Comparison of ENCODE assay signal across 21 cellular contexts in genomic region chr4:31130930-31131329, GRCh38.
DNase-seq lines count a peak whose midpoint lies in the region; ATAC-seq and TF ChIP-seq lines count a peak whose summit lies in the region.
"Had no signal": no experiment of that assay in that cellular context is flagged by ENCODE, and none has a peak within 500 bp of the region (broad histone marks: within the 10 kb centered on the region; RNA-seq: fewer than 3 reads in every experiment).

No MANE protein-coding gene starts in this region.

- H3K36me3 Mint-ChIP-seq in glutamatergic neuron (ENCODE audit: unreplicated experiment) (no peaks in the 10 kb centered on the region), progenitor cell of endocrine pancreas (ENCODE audit: insufficient read depth) (no peaks in the 10 kb centered on the region)
- H3K36me3 Mint-ChIP-seq: CD14-positive monocyte; CD8-positive, alpha-beta memory T cell had no signal

- H3K36me3 ChIP-seq in cardiac muscle cell, result no peaks in the 10 kb centered on the region
- H3K36me3 ChIP-seq in effector memory CD4-positive, alpha-beta T cell (ENCODE audit: control insufficient read depth, insufficient read depth, low read length), result no peaks in the 10 kb centered on the region
- H3K36me3 ChIP-seq: BE2C; BLaER1 treated with 17β-estradiol and CSF1 and Interleukin-3, amounts not matched to agents 10 nM and 100 nM; HAP-1 had no signal

- H3K27me3 ChIP-seq in cardiac muscle cell (no peaks in the 10 kb centered on the region), right cardiac atrium (ENCODE audit: control insufficient read depth, insufficient read depth) (no peaks in the 10 kb centered on the region)
- no peaks in the 10 kb centered on the region for H3K27me3 ChIP-seq in effector memory CD4-positive, alpha-beta T cell (replicated peaks; ENCODE audit: control insufficient read depth, insufficient read depth, low read length, poor library complexity, severe bottlenecking)
- H3K27me3 ChIP-seq: BE2C; BLaER1 treated with 17β-estradiol and CSF1 and Interleukin-3, amounts not matched to agents 10 nM and 100 nM had no signal

- H3K27ac ChIP-seq in cardiac muscle cell, result peak overlapping the region; percentile 66
- H3K27ac ChIP-seq in right cardiac atrium (ENCODE audit: low read length), result no peak overlapping the region
- H3K27ac ChIP-seq in effector memory CD4-positive, alpha-beta T cell (ENCODE audit: insufficient read depth, low read length, poor library complexity, severe bottlenecking), result no peak overlapping the region
- H3K27ac ChIP-seq: A549; BLaER1 treated with 17β-estradiol and CSF1 and Interleukin-3, amounts not matched to agents 10 nM and 100 nM; GM23248 had no signal

- H3K27me3 Mint-ChIP-seq in glutamatergic neuron (ENCODE audit: unreplicated experiment) (no peaks in the 10 kb centered on the region), progenitor cell of endocrine pancreas (peaks cover 6% of the 10 kb centered on the region)
- H3K27me3 Mint-ChIP-seq: CD4-positive, alpha-beta T cell; CD8-positive, alpha-beta memory T cell had no signal

- intact Hi-C loops in right cardiac atrium (cut with DNase I), result no loop called here

- H3K4me3 ChIP-seq in cardiac muscle cell (no peak overlapping the region), right cardiac atrium (ENCODE audit: low read length) (no peak overlapping the region)
- H3K4me3 ChIP-seq in effector memory CD4-positive, alpha-beta T cell (ENCODE audit: insufficient read depth, low read depth, low read length, poor library complexity, severe bottlenecking), result no peak overlapping the region
- H3K4me3 ChIP-seq: A549; BLaER1 treated with 17β-estradiol and CSF1 and Interleukin-3, amounts not matched to agents 10 nM and 100 nM; GM23248; HAP-1 had no signal

- WGBS in right cardiac atrium, result 85% methylated on average over 3 of the region's 3 CpGs

- H3K4me3 Mint-ChIP-seq in glutamatergic neuron (ENCODE audit: unreplicated experiment), result peak overlapping the region; percentile 0
- peak overlapping the region; percentile 17 for H3K4me3 Mint-ChIP-seq in progenitor cell of endocrine pancreas (ENCODE audit: low read depth)
- H3K4me3 Mint-ChIP-seq: CD14-positive monocyte; CD4-positive, alpha-beta T cell; CD8-positive, alpha-beta memory T cell; HFFc6 had no signal

- ATAC-seq in right cardiac atrium, result no peak
- ATAC-seq: A549 had no signal

- H3K9me3 ChIP-seq in cardiac muscle cell (ENCODE audit: low read depth), result no peaks in the 10 kb centered on the region
- no peaks in the 10 kb centered on the region for H3K9me3 ChIP-seq in right cardiac atrium (ENCODE audit: control insufficient read depth, low read length)
- H3K9me3 ChIP-seq in effector memory CD4-positive, alpha-beta T cell (ENCODE audit: control insufficient read depth, low read length), result no peaks in the 10 kb centered on the region
- H3K9me3 ChIP-seq: A549; BE2C; BLaER1 treated with 17β-estradiol and CSF1 and Interleukin-3, amounts not matched to agents 10 nM and 100 nM; Caco-2; HAP-1 had no signal

- H3K27ac Mint-ChIP-seq in glutamatergic neuron (ENCODE audit: unreplicated experiment) (no peak overlapping the region), progenitor cell of endocrine pancreas (no peak overlapping the region)
- H3K27ac Mint-ChIP-seq: CD14-positive monocyte; CD4-positive, alpha-beta T cell; HFFc6 had no signal

- DNase-seq in cardiac muscle cell (ENCODE audit: low read depth in 1 of 2, low spot score in 1 of 2), result no peak
- no peak for DNase-seq in right cardiac atrium
- DNase-seq in glutamatergic neuron, result no peak
- no peak for DNase-seq in progenitor cell of endocrine pancreas (ENCODE audit: low spot score, unreplicated experiment)
- DNase-seq in COR-L47 (lab: John Stamatoyannopoulos, UW), result no peak
- no peak for DNase-seq in effector memory CD4-positive, alpha-beta T cell
- DNase-seq: 8988T; ACHN; AML-193; BE2C; Caco-2; CD4-positive, alpha-beta T cell; CD8-positive, alpha-beta memory T cell; DMS153; DND-41; GM23248; HFFc6 had no signal

- TF ChIP-seq CTCF in cardiac muscle cell (IDR thresholded peaks at IDR 0.05; ENCODE audit: low read depth, low read length) (no peak), glutamatergic neuron (IDR thresholded peaks at IDR 0.05; ENCODE audit: partially characterized antibody, unreplicated experiment) (no peak), progenitor cell of endocrine pancreas (IDR thresholded peaks at IDR 0.05; ENCODE audit: unreplicated experiment) (no peak)

- no peaks in the 10 kb centered on the region for H3K9me3 Mint-ChIP-seq in glutamatergic neuron (ENCODE audit: unreplicated experiment)
- H3K9me3 Mint-ChIP-seq in progenitor cell of endocrine pancreas (ENCODE audit: low read depth), result no peaks in the 10 kb centered on the region

- peaks cover 12% of the 10 kb centered on the region for H3K4me1 Mint-ChIP-seq in glutamatergic neuron (ENCODE audit: low read depth, unreplicated experiment)
- H3K4me1 Mint-ChIP-seq in progenitor cell of endocrine pancreas (ENCODE audit: low read depth), result peaks cover 10% of the 10 kb centered on the region
- H3K4me1 Mint-ChIP-seq: CD14-positive monocyte; CD8-positive, alpha-beta memory T cell had no signal

- H3K4me1 ChIP-seq in cardiac muscle cell (ENCODE audit: low read depth) (peaks cover 35% of the 10 kb centered on the region), right cardiac atrium (ENCODE audit: control insufficient read depth, insufficient read depth, low read length) (no peaks in the 10 kb centered on the region)
- H3K4me1 ChIP-seq in effector memory CD4-positive, alpha-beta T cell (ENCODE audit: control insufficient read depth, insufficient read depth, low read length, poor library complexity, severe bottlenecking), result no peaks in the 10 kb centered on the region
- H3K4me1 ChIP-seq: A549; BE2C; BLaER1 treated with 17β-estradiol and CSF1 and Interleukin-3, amounts not matched to agents 10 nM and 100 nM; Caco-2; HAP-1 had no signal
